In genomic region chr2:218893349-218894167, GRCh38 we compare ENCODE assay signal across 8 cellular contexts. TPM values are rescaled to one million over a fixed set of nuclear protein-coding genes. Genes with fewer than 3 reads are reported as not detected.
DNase-seq lines count a peak whose midpoint lies in the region; ATAC-seq, FAIRE-seq and TF ChIP-seq lines count a peak whose summit lies in the region.

No MANE protein-coding gene starts in this region.

- no peaks in the 10 kb centered on the region for H3K36me3 Mint-ChIP-seq in activated T-cell treated with anti-CD3 and anti-CD28 coated beads, Interleukin-2, amount 50 U/mL, for 24 hours (ENCODE audit: low read depth)

- H3K27me3 Mint-ChIP-seq in activated T-cell treated with anti-CD3 and anti-CD28 coated beads, Interleukin-2, amount 50 U/mL, for 24 hours = peaks cover 6% of the 10 kb centered on the region

- H3K9me3 ChIP-seq in left ventricle myocardium inferior (replicated peaks) = no peaks in the 10 kb centered on the region
- H3K9me3 ChIP-seq in keratinocyte (ENCODE audit: control insufficient read depth, low read depth, low read length) = no peaks in the 10 kb centered on the region
- no peaks in the 10 kb centered on the region for H3K9me3 ChIP-seq in transverse colon

- no peaks in the 10 kb centered on the region for H3K9me1 ChIP-seq in keratinocyte (ENCODE audit: control insufficient read depth, extremely low read depth, insufficient read depth, low read length)

- H3K4me3 ChIP-seq in left ventricle myocardium inferior (peak overlapping the region; percentile 59), keratinocyte (ENCODE audit: control insufficient read depth in 2 of 3, extremely low read depth in 1 of 3, insufficient read depth in 2 of 3, low read depth in 1 of 3, low read length in 3 of 3) (peak overlapping the region; percentile 33 to 63 (median 47)), transverse colon (peak overlapping the region in 2 of 4 donors; percentile 41)

- H3K4me3 Mint-ChIP-seq in activated T-cell treated with anti-CD3 and anti-CD28 coated beads, Interleukin-2, amount 50 U/mL, for 24 hours = peak overlapping the region; percentile 76

- no peaks in the 10 kb centered on the region for H3K36me3 ChIP-seq in left ventricle myocardium inferior
- H3K36me3 ChIP-seq in keratinocyte (ENCODE audit: control insufficient read depth in 2 of 2, extremely low read depth in 1 of 2, insufficient read depth in 2 of 2, low read length in 2 of 2) = no peaks in the 10 kb centered on the region
- H3K36me3 ChIP-seq in transverse colon = no peaks in the 10 kb centered on the region

- no peaks in the 10 kb centered on the region for H3K79me2 ChIP-seq in keratinocyte (ENCODE audit: control insufficient read depth, insufficient read depth, low read length)

- no peak for TF ChIP-seq EP300 in transverse colon (IDR thresholded peaks at IDR 0.05; ENCODE audit: low read depth)

- 42 to 49% methylated on average over 3 to 10 of the region's 10 CpGs for WGBS in transverse colon (ENCODE audit: low coverage in 1 of 2), 2 donors

- H3K27me3 ChIP-seq in left ventricle myocardium inferior (ENCODE audit: low read depth) = peaks cover 91% of the 10 kb centered on the region
- H3K27me3 ChIP-seq in keratinocyte (ENCODE audit: control insufficient read depth, extremely low read depth, insufficient read depth, low read length) = no peaks in the 10 kb centered on the region
- peaks cover 70% of the 10 kb centered on the region for H3K27me3 ChIP-seq in transverse colon

- H3K27ac ChIP-seq in left ventricle myocardium inferior (replicated peaks) (no peak overlapping the region), keratinocyte (ENCODE audit: control insufficient read depth, insufficient read depth, low read length) (peak overlapping the region; percentile 82), transverse colon (peak overlapping the region; percentile 8 to 59 (median 47))

- no peak for ATAC-seq in HG02852 (IDR thresholded peaks at IDR 0.05; ENCODE audit: unreplicated experiment)

- no peaks in the 10 kb centered on the region for H4K20me1 ChIP-seq in keratinocyte (ENCODE audit: control insufficient read depth, extremely low read depth, insufficient read depth, low read length)

- in situ Hi-C loops in transverse colon (cut with MboI; ENCODE audit: low pct_ligation_motif_present in 1 of 4, low pct_unique_long_range_greater_than_20kb in 1 of 4, low sequenced_read_pairs in 3 of 4) = no loop called here

- TF ChIP-seq POLR2A in transverse colon (IDR thresholded peaks at IDR 0.05) = no peak

- H3K9ac ChIP-seq in keratinocyte (ENCODE audit: control insufficient read depth, extremely low read depth, insufficient read depth, low read length) = peak overlapping the region; percentile 14

- TF ChIP-seq CTCF in left ventricle myocardium inferior (IDR thresholded peaks at IDR 0.05; ENCODE audit: borderline replicate concordance) = no peak
- no peak for TF ChIP-seq CTCF in keratinocyte (optimal IDR thresholded peaks at IDR 0.05 in 1 of 3, IDR thresholded peaks at IDR 0.05 in 1 of 3, conservative IDR thresholded peaks at IDR 0.05 in 1 of 3; ENCODE audit: extremely low read depth in 1 of 3, insufficient read depth in 2 of 3, low read length in 3 of 3)
- TF ChIP-seq CTCF in transverse colon (IDR thresholded peaks at IDR 0.05) = no peak

- FAIRE-seq in keratinocyte (lab: Jason Lieb, UNC) = peak; percentile 84

- peaks cover 60% of the 10 kb centered on the region for H3K4me1 Mint-ChIP-seq in activated T-cell treated with anti-CD3 and anti-CD28 coated beads, Interleukin-2, amount 50 U/mL, for 24 hours (ENCODE audit: low read depth)

- H3K4me2 ChIP-seq in keratinocyte (ENCODE audit: control insufficient read depth, extremely low read depth, insufficient read depth, low read depth, low read length) = peak overlapping the region; percentile 68

- dilution Hi-C loops in keratinocyte (cut with MboI; ENCODE audit: extremely low pct_ligation_motif_present, low sequenced_read_pairs) = no loop called here

- intact Hi-C loops in left ventricle myocardium inferior (cut with micrococcal nuclease) (no loop called here), cardiac septum (cut with DNase I) (no loop called here), transverse colon (cut with DNase I; ENCODE audit: low total_unique reads) (no loop called here)

- peak overlapping the region; percentile 74 for H2AFZ ChIP-seq in keratinocyte (ENCODE audit: control insufficient read depth, low read length)

- DNase-seq in left ventricle myocardium inferior (no peak), cardiac septum (ENCODE audit: low spot score) (no peak), keratinocyte (ENCODE audit: low read depth, low spot score) (no peak), transverse colon (no peak), NCI-H2227 (lab: John Stamatoyannopoulos, UW; ENCODE audit: unreplicated experiment) (no peak), midbrain (lab: John Stamatoyannopoulos, UW) (no peak)
- no peak for DNase-seq in activated T-cell treated with anti-CD3 and anti-CD28 coated beads, Interleukin-2, amount 50 U/mL, for 24 hours

- no peaks in the 10 kb centered on the region for H3K9me3 Mint-ChIP-seq in activated T-cell treated with anti-CD3 and anti-CD28 coated beads, Interleukin-2, amount 50 U/mL, for 24 hours

- H3K4me1 ChIP-seq in left ventricle myocardium inferior (peaks cover 32% of the 10 kb centered on the region), keratinocyte (ENCODE audit: control insufficient read depth, extremely low read depth, insufficient read depth, low read length) (peaks cover 56% of the 10 kb centered on the region), transverse colon (peaks cover 19 to 41% (median 31%) of the 10 kb centered on the region in 4 donors)

- H3K27ac Mint-ChIP-seq in activated T-cell treated with anti-CD3 and anti-CD28 coated beads, Interleukin-2, amount 50 U/mL, for 24 hours = peak overlapping the region; percentile 84

RNA-seq across cellular contexts. Expression of gene WNT10A, which starts 12.9 kb away (rescaled TPM):
- not detected for total RNA-seq in left ventricle myocardium inferior
- total RNA-seq in cardiac septum = not detected
- polyA plus RNA-seq in keratinocyte = 0.78 to 6.6 TPM (median 2.1 TPM) in 3 replicates
- polyA plus RNA-seq in keratinocyte (2011; ENCODE audit: low read depth) = 2.4 TPM
- polyA plus RNA-seq in keratinocyte (2011; cell fraction: cytosol; rRNA removed) = 0.78 and 1.4 TPM in 2 replicates
- polyA plus RNA-seq in keratinocyte (2011; cell fraction: nucleus; rRNA removed) = 1.8 and 2.6 TPM in 2 replicates
- polyA plus RNA-seq in keratinocyte (2012; ENCODE audit: low replicate concordance) = 0.97 and 3.7 TPM in 2 replicates
- polyA minus RNA-seq in keratinocyte = 0.43 to 4.4 TPM (median 1.4 TPM) in 3 replicates
- polyA minus RNA-seq in keratinocyte (2011; cell fraction: cytosol; rRNA and poly(A)+ RNA removed) = 1.7 TPM
- polyA minus RNA-seq in keratinocyte (2011; cell fraction: nucleus; rRNA and poly(A)+ RNA removed) = 1.1 and 2.6 TPM in 2 replicates
- total RNA-seq in transverse colon = 1 to 10 TPM in 1 of 4 donors, under 1 TPM in 1, not detected in 2; 0.27 to 1.6 TPM

RNA-seq across cellular contexts. Expression of gene WNT6, which starts 34.0 kb away (rescaled TPM):
- 1.0 TPM for total RNA-seq in left ventricle myocardium inferior
- 0.46 TPM for total RNA-seq in cardiac septum
- polyA plus RNA-seq in keratinocyte = 0.15 TPM in 1 of 3 replicates, not detected in the others
- polyA plus RNA-seq in keratinocyte (2011; ENCODE audit: low read depth) = 0.20 TPM
- polyA plus RNA-seq in keratinocyte (2011; cell fraction: cytosol; rRNA removed) = 0.12 TPM in 1 of 2 replicates, not detected in the other
- 0.09 and 0.17 TPM in 2 replicates for polyA plus RNA-seq in keratinocyte (2011; cell fraction: nucleus; rRNA removed)
- 0.27 TPM in 1 of 2 replicates, not detected in the other for polyA plus RNA-seq in keratinocyte (2012; ENCODE audit: low replicate concordance)
- polyA minus RNA-seq in keratinocyte = not detected in 3 replicates
- polyA minus RNA-seq in keratinocyte (2011; cell fraction: cytosol; rRNA and poly(A)+ RNA removed) = not detected
- not detected in 2 replicates for polyA minus RNA-seq in keratinocyte (2011; cell fraction: nucleus; rRNA and poly(A)+ RNA removed)
- total RNA-seq in transverse colon = 100 to 1,000 TPM in 1 of 4 donors, 1 to 10 TPM in 1, under 1 TPM in 1, not detected in 1; 0.82 to 164 (median 1.7) TPM
